Comparison of ENCODE assay signal across 12 cellular contexts in the genomic region with DNA sequence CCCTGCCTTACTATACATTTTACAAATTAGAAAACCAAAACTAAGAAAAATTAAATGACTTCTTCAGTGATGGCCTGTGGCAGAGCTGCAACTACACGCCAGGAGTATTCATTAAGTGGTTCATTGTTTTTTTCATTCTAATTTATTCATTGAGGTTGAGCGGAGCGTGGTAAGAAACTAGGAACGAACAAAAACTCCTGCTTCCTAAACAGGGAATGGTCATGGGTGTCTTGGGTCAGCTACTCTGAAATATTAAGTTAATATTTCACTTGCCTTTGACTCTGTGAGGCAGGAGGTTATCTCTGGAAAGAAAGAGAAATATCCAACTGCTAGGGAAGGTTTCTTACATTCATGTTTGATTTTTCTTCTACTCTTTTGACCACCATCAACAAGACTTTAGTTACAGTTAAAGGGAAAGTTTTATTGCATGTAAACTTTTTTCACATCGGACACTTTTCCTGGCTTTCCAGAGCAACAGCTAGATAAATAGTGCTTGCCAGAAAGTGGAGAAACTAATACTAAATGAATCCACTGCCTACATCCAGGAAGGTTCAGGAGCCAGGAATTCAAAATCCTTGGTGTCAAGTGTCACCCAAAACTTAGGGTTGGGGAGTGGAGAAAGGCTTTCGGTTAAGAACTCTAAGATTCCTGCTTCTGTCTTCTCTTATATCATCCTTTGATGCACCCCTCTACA. TPM values are rescaled to one million over a fixed set of nuclear protein-coding genes. Genes with fewer than 3 reads are reported as not detected.
A peak's percentile ranks its signal among the peaks of the same experiment; 100 is the strongest.
DNase-seq lines count a peak whose midpoint lies in the region; FAIRE-seq and TF ChIP-seq lines count a peak whose summit lies in the region.
"Had no signal": no experiment of that assay in that cellular context is flagged by ENCODE, and none has a peak within 500 bp of the region (broad histone marks: within the 10 kb centered on the region; RNA-seq: fewer than 3 reads in every experiment).

No MANE protein-coding gene starts in this region.

- peaks cover 5% of the 10 kb centered on the region for H4K20me1 ChIP-seq in endothelial cell of umbilical vein (replicated peaks; ENCODE audit: control insufficient read depth, extremely low read depth, insufficient read depth, low read length)
- no peaks in the 10 kb centered on the region for H4K20me1 ChIP-seq in neural progenitor cell (ENCODE audit: low read depth)

- H3K9ac ChIP-seq in endothelial cell of umbilical vein (replicated peaks; ENCODE audit: extremely low read depth, insufficient read depth, low read length) (peak overlapping the region; percentile 100), neural progenitor cell (no peak overlapping the region)

- no peaks in the 10 kb centered on the region for H3K9me1 ChIP-seq in endothelial cell of umbilical vein (replicated peaks; ENCODE audit: control insufficient read depth, extremely low read depth, insufficient read depth, low read length)

- H2AFZ ChIP-seq in endothelial cell of umbilical vein (ENCODE audit: low read depth, low read length): peak overlapping the region; percentile 72
- H2AFZ ChIP-seq in neural progenitor cell (replicated peaks): peak overlapping the region; percentile 94

- H3K4me1 ChIP-seq in right atrium auricular region (peaks cover 0 to 22% of the 10 kb centered on the region in 2 donors), endothelial cell of umbilical vein (ENCODE audit: control insufficient read depth, extremely low read depth, insufficient read depth, low read length) (peaks cover 19% of the 10 kb centered on the region), neural progenitor cell (peaks cover 19% of the 10 kb centered on the region), vagina (no peaks in the 10 kb centered on the region)
- no peaks in the 10 kb centered on the region for H3K4me1 ChIP-seq in CD8-positive, alpha-beta memory T cell (ENCODE audit: insufficient read depth, low read length)
- H3K4me1 ChIP-seq in CD4-positive, alpha-beta memory T cell (ENCODE audit: insufficient read depth, low read length): peaks cover 8% of the 10 kb centered on the region

- H3K4me2 ChIP-seq in endothelial cell of umbilical vein (ENCODE audit: insufficient read depth, low read length): peak overlapping the region; percentile 98
- H3K4me2 ChIP-seq in neural progenitor cell: peak overlapping the region; percentile 76

- TF ChIP-seq POLR2A in endothelial cell of umbilical vein (IDR thresholded peaks at IDR 0.05; ENCODE audit: low read depth, low read length) (no peak), vagina (IDR thresholded peaks at IDR 0.05) (no peak)

- no peaks in the 10 kb centered on the region for H3K27me3 ChIP-seq in right atrium auricular region
- H3K27me3 ChIP-seq in endothelial cell of umbilical vein (ENCODE audit: control insufficient read depth in 2 of 2, insufficient read depth in 2 of 2, low read length in 2 of 2): no peaks in the 10 kb centered on the region
- peaks cover 7% of the 10 kb centered on the region for H3K27me3 ChIP-seq in neural progenitor cell
- H3K27me3 ChIP-seq in vagina: no peaks in the 10 kb centered on the region
- H3K27me3 ChIP-seq in CD8-positive, alpha-beta memory T cell (ENCODE audit: insufficient read depth, low read length, poor library complexity, severe bottlenecking): peaks cover 8% of the 10 kb centered on the region
- peaks cover 6% of the 10 kb centered on the region for H3K27me3 ChIP-seq in CD4-positive, alpha-beta memory T cell (ENCODE audit: insufficient read depth, low read length)

- DNase-seq in right atrium auricular region (ENCODE audit: low spot score) (no peak), cardiac septum (ENCODE audit: low spot score) (no peak), endothelial cell of umbilical vein (ENCODE audit: low read depth, low spot score) (peak; percentile 57), neural progenitor cell (ENCODE audit: low spot score) (no peak), vagina (ENCODE audit: extremely low spot score in 2 of 2) (no peak), KBM-7 (no peak)
- no peak for DNase-seq in CD8-positive, alpha-beta memory T cell
- DNase-seq in CD4-positive, alpha-beta memory T cell: no peak
- DNase-seq: activated CD8-positive, alpha-beta T cell treated with anti-CD3 and anti-CD28 coated beads, Interleukin-2, amount 10 ng/mL, durations not matched to agents 7 days and 5 days; NCI-H1048 had no signal

- POLR2A ChIA-PET in endothelial cell of umbilical vein (lab: Charles Lee): interaction anchor here (0.6 to 1.7 kb wide), 2 partner anchors 11 to 1959 kb away, joined by 3 to 12 read pairs; no protein-coding TSS in a partner anchor
- POLR2A ChIA-PET in CD8-positive, alpha-beta memory T cell (lab: Charles Lee): no interaction called here
- POLR2A ChIA-PET in CD4-positive, alpha-beta memory T cell (lab: Charles Lee; ENCODE audit: partially characterized antibody): no interaction called here

- peaks cover 29% of the 10 kb centered on the region for H3K4me1 Mint-ChIP-seq in neural progenitor cell
- H3K4me1 Mint-ChIP-seq in CD8-positive, alpha-beta memory T cell: peaks cover 0 to 6% (median 2%) of the 10 kb centered on the region in 3 donors
- peaks cover 0 to 1% (median under 1%) of the 10 kb centered on the region in 4 donors for H3K4me1 Mint-ChIP-seq in CD4-positive, alpha-beta memory T cell

- H3K79me2 ChIP-seq in endothelial cell of umbilical vein (ENCODE audit: control insufficient read depth, insufficient read depth, low read length) (peaks cover 40% of the 10 kb centered on the region), neural progenitor cell (ENCODE audit: low read depth) (no peaks in the 10 kb centered on the region)

- peaks cover 9% of the 10 kb centered on the region for H3K36me3 Mint-ChIP-seq in neural progenitor cell
- H3K36me3 Mint-ChIP-seq in CD8-positive, alpha-beta memory T cell: no peaks in the 10 kb centered on the region
- H3K36me3 Mint-ChIP-seq in CD4-positive, alpha-beta memory T cell: no peaks in the 10 kb centered on the region

- in situ Hi-C loops in KBM-7 (cut with MboI; ENCODE audit: low pct_unique_long_range_greater_than_20kb, low sequenced_read_pairs): no loop called here

- H3K27me3 Mint-ChIP-seq in neural progenitor cell (ENCODE audit: insufficient read depth, low read depth): peaks cover 2% of the 10 kb centered on the region
- H3K27me3 Mint-ChIP-seq in CD8-positive, alpha-beta memory T cell: peaks cover 23 to 43% of the 10 kb centered on the region in 2 donors
- peaks cover 7 to 23% of the 10 kb centered on the region in 2 donors for H3K27me3 Mint-ChIP-seq in CD4-positive, alpha-beta memory T cell

- CTCF ChIA-PET in endothelial cell of umbilical vein (lab: Charles Lee): interaction anchor here (0.7 to 3.3 kb wide), 15 partner anchors 10 to 295 kb away, joined by 3 to 34 read pairs (median 5); a partner anchor contains a TSS
- CTCF ChIA-PET in CD8-positive, alpha-beta memory T cell (lab: Charles Lee): no interaction called here
- CTCF ChIA-PET in CD4-positive, alpha-beta memory T cell (lab: Charles Lee; ENCODE audit: partially characterized antibody): no interaction called here

- FAIRE-seq in endothelial cell of umbilical vein (lab: Jason Lieb, UNC): no peak
- FAIRE-seq: bronchial epithelial cell had no signal

- H3K4me3 Mint-ChIP-seq in neural progenitor cell: peak overlapping the region; percentile 92
- H3K4me3 Mint-ChIP-seq in CD8-positive, alpha-beta memory T cell: no peak overlapping the region
- H3K4me3 Mint-ChIP-seq in CD4-positive, alpha-beta memory T cell: peak overlapping the region in 1 of 8 donors; percentile 59

- peak overlapping the region; percentile 47 to 66 for H3K4me3 ChIP-seq in right atrium auricular region
- H3K4me3 ChIP-seq in endothelial cell of umbilical vein (replicated peaks in 1 of 3; ENCODE audit: insufficient read depth in 1 of 3, low read depth in 1 of 3, low read length in 3 of 3): peak overlapping the region in 1 of 3 experiments; percentile 100
- no peak overlapping the region for H3K4me3 ChIP-seq in neural progenitor cell
- H3K4me3 ChIP-seq in vagina: peak overlapping the region in 1 of 2 donors; percentile 49
- no peak overlapping the region for H3K4me3 ChIP-seq in CD8-positive, alpha-beta memory T cell (ENCODE audit: low read length)
- H3K4me3 ChIP-seq in CD4-positive, alpha-beta memory T cell (ENCODE audit: low read length in 2 of 2): no peak overlapping the region

- BruUV-seq in endothelial cell of umbilical vein (replicated peaks; lab: Mats Ljungman, UMichigan): no TSS peak

- H3K27ac Mint-ChIP-seq in neural progenitor cell: peak overlapping the region; percentile 99
- no peak overlapping the region for H3K27ac Mint-ChIP-seq in CD8-positive, alpha-beta memory T cell
- H3K27ac Mint-ChIP-seq in CD4-positive, alpha-beta memory T cell: no peak overlapping the region
- H3K27ac Mint-ChIP-seq: activated CD8-positive, alpha-beta T cell treated with anti-CD3 and anti-CD28 coated beads, Interleukin-2, amount 10 ng/mL, durations not matched to agents 7 days and 5 days had no signal

- intact Hi-C loops in cardiac septum (cut with DNase I) (loop anchor here (5.0 kb wide), 1 partner anchor 82 kb away; a partner anchor contains a TSS), endothelial cell of umbilical vein (cut with micrococcal nuclease) (loop anchor here (1.0 to 5.0 kb wide), 9 partner anchors 17 to 452 kb away; a partner anchor contains a TSS), vagina (cut with DNase I) (no loop called here)
- intact Hi-C loops in CD4-positive, alpha-beta memory T cell (cut with micrococcal nuclease): no loop called here

- dilution Hi-C loops in endothelial cell of umbilical vein (cut with MboI; ENCODE audit: extremely low pct_ligation_motif_present, low sequenced_read_pairs): no loop called here

- H3K36me3 ChIP-seq in right atrium auricular region (no peaks in the 10 kb centered on the region), endothelial cell of umbilical vein (ENCODE audit: control insufficient read depth in 2 of 2, extremely low read depth in 1 of 2, insufficient read depth in 2 of 2, low read length in 2 of 2) (no peaks in the 10 kb centered on the region), neural progenitor cell (no peaks in the 10 kb centered on the region), vagina (no peaks in the 10 kb centered on the region)
- H3K36me3 ChIP-seq in CD8-positive, alpha-beta memory T cell (ENCODE audit: insufficient read depth, low read length): no peaks in the 10 kb centered on the region
- no peaks in the 10 kb centered on the region for H3K36me3 ChIP-seq in CD4-positive, alpha-beta memory T cell (ENCODE audit: insufficient read depth, low read length)

- peaks cover 10% of the 10 kb centered on the region for H3F3A ChIP-seq in neural progenitor cell (ENCODE audit: low read depth)

- TF ChIP-seq CTCF in right atrium auricular region (IDR thresholded peaks at IDR 0.05) (no peak), endothelial cell of umbilical vein (IDR thresholded peaks at IDR 0.05; ENCODE audit: extremely low read depth in 1 of 2, insufficient read depth in 1 of 2, low read depth in 1 of 2, low read length in 2 of 2) (no peak), neural progenitor cell (IDR thresholded peaks at IDR 0.05) (no peak), vagina (IDR thresholded peaks at IDR 0.05) (no peak)

- no peaks in the 10 kb centered on the region for H3K9me3 ChIP-seq in right atrium auricular region
- no peaks in the 10 kb centered on the region for H3K9me3 ChIP-seq in endothelial cell of umbilical vein (replicated peaks; ENCODE audit: control insufficient read depth, insufficient read depth, low read length)
- H3K9me3 ChIP-seq in neural progenitor cell (ENCODE audit: low read depth): no peaks in the 10 kb centered on the region
- H3K9me3 ChIP-seq in vagina: no peaks in the 10 kb centered on the region
- no peaks in the 10 kb centered on the region for H3K9me3 ChIP-seq in CD8-positive, alpha-beta memory T cell (ENCODE audit: low read length)
- H3K9me3 ChIP-seq in CD4-positive, alpha-beta memory T cell (ENCODE audit: control insufficient read depth in 1 of 2, low read length in 2 of 2): no peaks in the 10 kb centered on the region

- H3K9me3 Mint-ChIP-seq in neural progenitor cell: no peaks in the 10 kb centered on the region
- H3K9me3 Mint-ChIP-seq in CD8-positive, alpha-beta memory T cell: no peaks in the 10 kb centered on the region
- H3K9me3 Mint-ChIP-seq in CD4-positive, alpha-beta memory T cell: no peaks in the 10 kb centered on the region

- H3K27ac ChIP-seq in right atrium auricular region: peak overlapping the region; percentile 88 to 91
- H3K27ac ChIP-seq in endothelial cell of umbilical vein (ENCODE audit: insufficient read depth, low read depth, low read length): peak overlapping the region; percentile 99
- H3K27ac ChIP-seq in neural progenitor cell: no peak overlapping the region
- peak overlapping the region; percentile 86 for H3K27ac ChIP-seq in vagina
- H3K27ac ChIP-seq in CD8-positive, alpha-beta memory T cell (ENCODE audit: low read depth, low read length): no peak overlapping the region
- no peak overlapping the region for H3K27ac ChIP-seq in CD4-positive, alpha-beta memory T cell (ENCODE audit: low read depth, low read length)

RNA-seq across cellular contexts. Expression of a gene that starts 0.9 kb away (rescaled TPM):
- total RNA-seq in right atrium auricular region (10 to 100 TPM; 18.2 to 21.8 TPM), cardiac septum (14.3 TPM), endothelial cell of umbilical vein (208 and 215 TPM in 2 replicates), neural progenitor cell (ENCODE audit: low replicate concordance) (0.56 and 0.86 TPM in 2 replicates), vagina (15.0 TPM)
- polyA plus RNA-seq in endothelial cell of umbilical vein: 90.4 and 92.3 TPM in 2 replicates
- polyA plus RNA-seq in endothelial cell of umbilical vein (2011; cell fraction: cytosol; rRNA removed): 93.2 and 133 TPM in 2 replicates
- 45.5 and 59.6 TPM in 2 replicates for polyA plus RNA-seq in endothelial cell of umbilical vein (2011; cell fraction: nucleus; rRNA removed)
- polyA plus RNA-seq in endothelial cell of umbilical vein (2012): 143 and 162 TPM in 2 replicates
- polyA minus RNA-seq in endothelial cell of umbilical vein: 43.9 and 44.6 TPM in 2 replicates
- polyA minus RNA-seq in endothelial cell of umbilical vein (2011; cell fraction: cytosol; rRNA and poly(A)+ RNA removed): 1.6 TPM
- polyA minus RNA-seq in endothelial cell of umbilical vein (2011; cell fraction: nucleus; rRNA and poly(A)+ RNA removed): 75.7 and 94.4 TPM in 2 replicates
- not detected for total RNA-seq in CD8-positive, alpha-beta memory T cell
- not detected for polyA plus RNA-seq in CD8-positive, alpha-beta memory T cell
- not detected for total RNA-seq in CD4-positive, alpha-beta memory T cell
- polyA plus RNA-seq in CD4-positive, alpha-beta memory T cell: not detected
- total RNA-seq: activated CD8-positive, alpha-beta T cell treated with anti-CD3 and anti-CD28 coated beads, Interleukin-2, amount 10 ng/mL, durations not matched to agents 7 days and 5 days had no signal

RNA-seq across cellular contexts. Expression of a gene that starts 14.3 kb away (rescaled TPM):
- not detected for total RNA-seq in right atrium auricular region
- not detected for total RNA-seq in cardiac septum
- total RNA-seq in endothelial cell of umbilical vein: not detected in 2 replicates
- not detected in 2 replicates for polyA plus RNA-seq in endothelial cell of umbilical vein
- polyA plus RNA-seq in endothelial cell of umbilical vein (2011; cell fraction: cytosol; rRNA removed): not detected in 2 replicates
- not detected in 2 replicates for polyA plus RNA-seq in endothelial cell of umbilical vein (2011; cell fraction: nucleus; rRNA removed)
- not detected in 2 replicates for polyA plus RNA-seq in endothelial cell of umbilical vein (2012)
- not detected in 2 replicates for polyA minus RNA-seq in endothelial cell of umbilical vein
- polyA minus RNA-seq in endothelial cell of umbilical vein (2011; cell fraction: cytosol; rRNA and poly(A)+ RNA removed): 1.3 TPM
- polyA minus RNA-seq in endothelial cell of umbilical vein (2011; cell fraction: nucleus; rRNA and poly(A)+ RNA removed): not detected in 2 replicates
- total RNA-seq in neural progenitor cell (ENCODE audit: low replicate concordance): 0.06 TPM in 1 of 2 replicates, not detected in the other
- not detected for total RNA-seq in vagina
- not detected for total RNA-seq in CD8-positive, alpha-beta memory T cell
- polyA plus RNA-seq in CD8-positive, alpha-beta memory T cell: not detected
- total RNA-seq in CD4-positive, alpha-beta memory T cell: not detected
- polyA plus RNA-seq in CD4-positive, alpha-beta memory T cell: not detected
- total RNA-seq: activated CD8-positive, alpha-beta T cell treated with anti-CD3 and anti-CD28 coated beads, Interleukin-2, amount 10 ng/mL, durations not matched to agents 7 days and 5 days; bronchial epithelial cell; subcutaneous adipose tissue had no signal

RNA-seq across cellular contexts. Expression of a gene that starts 30.1 kb away (rescaled TPM):
- total RNA-seq in right atrium auricular region (1 to 10 TPM; 1.1 to 5.9 TPM), cardiac septum (1.9 TPM), endothelial cell of umbilical vein (33.1 and 65.9 TPM in 2 replicates), neural progenitor cell (ENCODE audit: low replicate concordance) (1.5 and 5.8 TPM in 2 replicates), vagina (0.74 TPM)
- 49.9 and 57.3 TPM in 2 replicates for polyA plus RNA-seq in endothelial cell of umbilical vein
- 29.5 and 34.7 TPM in 2 replicates for polyA plus RNA-seq in endothelial cell of umbilical vein (2011; cell fraction: cytosol; rRNA removed)
- polyA plus RNA-seq in endothelial cell of umbilical vein (2011; cell fraction: nucleus; rRNA removed): 16.0 and 16.1 TPM in 2 replicates
- 47.8 and 68.3 TPM in 2 replicates for polyA plus RNA-seq in endothelial cell of umbilical vein (2012)
- polyA minus RNA-seq in endothelial cell of umbilical vein: 19.5 and 23.9 TPM in 2 replicates
- polyA minus RNA-seq in endothelial cell of umbilical vein (2011; cell fraction: cytosol; rRNA and poly(A)+ RNA removed): not detected
- 7.4 and 11.3 TPM in 2 replicates for polyA minus RNA-seq in endothelial cell of umbilical vein (2011; cell fraction: nucleus; rRNA and poly(A)+ RNA removed)
- total RNA-seq in CD8-positive, alpha-beta memory T cell: not detected
- not detected for polyA plus RNA-seq in CD8-positive, alpha-beta memory T cell
- total RNA-seq in CD4-positive, alpha-beta memory T cell: not detected
- not detected for polyA plus RNA-seq in CD4-positive, alpha-beta memory T cell
- total RNA-seq: activated CD8-positive, alpha-beta T cell treated with anti-CD3 and anti-CD28 coated beads, Interleukin-2, amount 10 ng/mL, durations not matched to agents 7 days and 5 days had no signal

Comparison
In these comparisons a context has a peak if more than half of its experiments do, and no peak if none do; other contexts are left out.
1. H3K27ac ChIP-seq: peak in right atrium auricular region (2 of 2), endothelial cell of umbilical vein (single experiment) and vagina (single experiment); none in neural progenitor cell (single experiment), CD8-positive, alpha-beta memory T cell (single experiment) and CD4-positive, alpha-beta memory T cell (single experiment).
2. H3K4me3 ChIP-seq: peak in right atrium auricular region (2 of 2); none in neural progenitor cell (single experiment), CD8-positive, alpha-beta memory T cell (single experiment) and CD4-positive, alpha-beta memory T cell (0 of 2).
3. intact Hi-C loops: an anchor here in cardiac septum (5.0 kb wide) and endothelial cell of umbilical vein (1.0 to 5.0 kb wide); none called in vagina and CD4-positive, alpha-beta memory T cell.